ENCODE assay signal across 1 cellular context in genomic region chr5:44809215-44809955, GRCh38.
TF ChIP-seq lines count a peak whose summit lies in the region.

No MANE protein-coding gene starts in this region.

TF ChIP-seq in HEK293, 187 proteins besides CTCF, POLR2A, EP300 and RAD21 (continued from another document and continues in another):
- no peak for TF ChIP-seq ZNF530 (tag by site-specific recombination; IDR thresholded peaks at IDR 0.05; ENCODE audit: low read depth)
- TF ChIP-seq IKZF3 (tag by site-specific recombination; IDR thresholded peaks at IDR 0.05), result peak; percentile 49; the same call in 1 of the 2 replicates
- TF ChIP-seq GLIS1 (tag by site-specific recombination; IDR thresholded peaks at IDR 0.05), result peak; percentile 47; the same call in 1 of the 2 replicates
- no peak for TF ChIP-seq ZNF544 (tag by site-specific recombination; IDR thresholded peaks at IDR 0.05)
- TF ChIP-seq ZSCAN5A (tag by site-specific recombination; IDR thresholded peaks at IDR 0.05), result no peak
- no peak for TF ChIP-seq ZNF623 (tag by site-specific recombination; IDR thresholded peaks at IDR 0.05)
- TF ChIP-seq TCF7L2 (IDR thresholded peaks at IDR 0.05; ENCODE audit: borderline replicate concordance, low read depth, low read length), result no peak
- TF ChIP-seq REPIN1 (tag by site-specific recombination; IDR thresholded peaks at IDR 0.05; ENCODE audit: low read depth), result no peak
- TF ChIP-seq BCL6B (tag by site-specific recombination; IDR thresholded peaks at IDR 0.05), result no peak
- no peak for TF ChIP-seq GLI2 (tag by site-specific recombination; IDR thresholded peaks at IDR 0.05; ENCODE audit: borderline replicate concordance, low read depth)
- peak; percentile 13; the same call in 1 of the 2 replicates for TF ChIP-seq ZNF324 (tag by site-specific recombination; IDR thresholded peaks at IDR 0.05)
- TF ChIP-seq ZSCAN16 (tag by site-specific recombination; IDR thresholded peaks at IDR 0.05), result no peak
- no peak for TF ChIP-seq BCL11A (tag by site-specific recombination; IDR thresholded peaks at IDR 0.05; ENCODE audit: low read depth)
- TF ChIP-seq FEZF1 (tag by site-specific recombination; IDR thresholded peaks at IDR 0.05), result no peak
- no peak for TF ChIP-seq BCL11B (tag by site-specific recombination; IDR thresholded peaks at IDR 0.05; ENCODE audit: low read depth)
- TF ChIP-seq ZSCAN18 (tag by site-specific recombination; IDR thresholded peaks at IDR 0.05), result no peak
- TF ChIP-seq HOXD13 (CRISPR knock-in tag; IDR thresholded peaks at IDR 0.05; ENCODE audit: borderline replicate concordance), result no peak
- no peak for TF ChIP-seq ZNF398 (tag by site-specific recombination; IDR thresholded peaks at IDR 0.05)
- TF ChIP-seq ZNF449 (tag by site-specific recombination; IDR thresholded peaks at IDR 0.05), result peak; percentile 44; the same call in 1 of the 2 replicates
- TF ChIP-seq ZNF112 (tag by site-specific recombination; IDR thresholded peaks at IDR 0.05), result no peak
- no peak for TF ChIP-seq KLF16 (tag by site-specific recombination; IDR thresholded peaks at IDR 0.05)
- no peak for TF ChIP-seq ZNF561 (tag by site-specific recombination; IDR thresholded peaks at IDR 0.05; ENCODE audit: borderline replicate concordance)
- no peak for TF ChIP-seq ZNF426 (tag by site-specific recombination; IDR thresholded peaks at IDR 0.05)
- TF ChIP-seq ZNF404 (tag by site-specific recombination; IDR thresholded peaks at IDR 0.05), result no peak
- no peak for TF ChIP-seq ZNF610 (tag by site-specific recombination; IDR thresholded peaks at IDR 0.05; ENCODE audit: borderline replicate concordance)
- TF ChIP-seq ZNF677 (tag by site-specific recombination; IDR thresholded peaks at IDR 0.05), result no peak
- TF ChIP-seq KLF10 (tag by site-specific recombination; IDR thresholded peaks at IDR 0.05), result no peak
- TF ChIP-seq ZNF292 (tag by site-specific recombination; IDR thresholded peaks at IDR 0.05; ENCODE audit: borderline replicate concordance, low read depth), result no peak
- TF ChIP-seq INSM2 (tag by site-specific recombination; IDR thresholded peaks at IDR 0.05), result no peak
- TF ChIP-seq ZNF214 (tag by site-specific recombination; IDR thresholded peaks at IDR 0.05; ENCODE audit: borderline replicate concordance), result no peak
- TF ChIP-seq ZNF707 (tag by site-specific recombination; IDR thresholded peaks at IDR 0.05), result no peak
- peak; percentile 47 for TF ChIP-seq ZNF366 (tag by site-specific recombination; conservative IDR thresholded peaks at IDR 0.05)
- no peak for TF ChIP-seq GFI1B (tag by site-specific recombination; IDR thresholded peaks at IDR 0.05)
- TF ChIP-seq ZNF639 (tag by site-specific recombination; IDR thresholded peaks at IDR 0.05), result no peak
- no peak for TF ChIP-seq SALL2 (tag by site-specific recombination; IDR thresholded peaks at IDR 0.05; ENCODE audit: borderline replicate concordance)
- TF ChIP-seq ZBTB11 (tag by site-specific recombination; conservative IDR thresholded peaks at IDR 0.05; ENCODE audit: low read depth), result no peak; the same call in 1 of the 2 replicates
- TF ChIP-seq ZNF626 (tag by site-specific recombination; IDR thresholded peaks at IDR 0.05), result no peak
- no peak for TF ChIP-seq YY2 (tag by site-specific recombination; IDR thresholded peaks at IDR 0.05)
- no peak for TF ChIP-seq ZEB2 (tag by site-specific recombination; IDR thresholded peaks at IDR 0.05)
- no peak for TF ChIP-seq ZNF221 (tag by site-specific recombination; IDR thresholded peaks at IDR 0.05; ENCODE audit: borderline replicate concordance)
- no peak for TF ChIP-seq ZNF280D (tag by site-specific recombination; IDR thresholded peaks at IDR 0.05)
- TF ChIP-seq WT1 (tag by site-specific recombination; IDR thresholded peaks at IDR 0.05), result no peak
- no peak for TF ChIP-seq ZNF747 (tag by site-specific recombination; IDR thresholded peaks at IDR 0.05)
- 0 out of 2 replicates have a peak, but pooled peaks have one; percentile 34 for TF ChIP-seq ZNF133 (tag by site-specific recombination; IDR thresholded peaks at IDR 0.05)
- TF ChIP-seq ZNF169 (tag by site-specific recombination; IDR thresholded peaks at IDR 0.05), result no peak
- TF ChIP-seq ZNF555 (tag by site-specific recombination; conservative IDR thresholded peaks at IDR 0.05), result no peak
- no peak for TF ChIP-seq ZNF248 (tag by site-specific recombination; IDR thresholded peaks at IDR 0.05)
- TF ChIP-seq ZNF146 (tag by site-specific recombination; IDR thresholded peaks at IDR 0.05), result no peak
- TF ChIP-seq ZNF19 (tag by site-specific recombination; IDR thresholded peaks at IDR 0.05; ENCODE audit: low read depth), result no peak
- no peak for TF ChIP-seq ZNF433 (tag by site-specific recombination; IDR thresholded peaks at IDR 0.05; ENCODE audit: low read depth)
